Comparison of ENCODE assay signal across 8 cellular contexts in the genomic region with DNA sequence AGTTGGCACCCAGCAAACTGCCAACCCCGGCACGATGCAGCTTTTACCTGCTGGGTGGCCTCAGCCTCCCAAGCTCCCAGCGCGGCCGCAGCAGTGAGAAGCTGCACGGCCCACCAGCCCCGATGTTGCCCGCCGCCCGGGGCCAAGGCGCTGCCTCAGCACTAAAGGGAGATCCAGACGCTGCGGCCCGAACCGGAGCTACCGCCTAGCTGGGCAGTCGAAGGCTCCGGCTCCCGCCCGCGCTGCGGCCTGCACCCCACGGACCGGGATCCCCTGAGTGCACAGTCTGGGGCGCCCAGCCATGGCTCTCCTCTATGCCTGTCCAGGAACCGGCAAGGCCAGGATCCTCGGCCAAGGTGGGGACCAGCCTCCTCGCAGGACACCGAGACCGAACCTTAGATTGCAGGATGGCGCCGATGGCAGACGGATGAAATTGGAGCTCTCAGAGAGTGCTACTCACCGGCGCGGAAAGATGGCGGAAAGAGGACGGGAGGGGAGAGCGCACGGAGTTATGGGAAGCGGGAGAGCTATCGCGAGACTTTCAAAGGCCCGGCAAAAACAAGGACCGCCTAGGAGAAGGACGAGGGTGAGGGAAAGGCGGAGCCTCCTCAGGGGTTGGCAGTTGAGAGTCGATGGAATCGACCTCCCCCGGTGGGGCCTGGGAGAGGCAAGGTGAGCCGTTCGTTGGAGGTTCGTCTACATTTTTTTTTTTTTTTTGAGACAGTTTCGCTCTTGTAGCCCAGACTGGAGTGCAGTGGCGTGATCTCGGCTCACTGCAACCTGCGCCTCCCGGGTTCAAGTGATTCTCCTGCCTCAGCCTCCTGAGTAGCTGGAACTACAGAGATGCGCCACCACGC. TPM values are rescaled to one million over a fixed set of nuclear protein-coding genes. Genes with fewer than 3 reads are reported as not detected.
A peak's percentile ranks its signal among the peaks of the same experiment; 100 is the strongest.
DNase-seq lines count a peak whose midpoint lies in the region; ATAC-seq and TF ChIP-seq lines count a peak whose summit lies in the region.

Gene RPS15A (minus strand): TSS at position 485 of the 857 bp plus-strand sequence. CDS start 1,221 bp downstream, outside the sequence.

- no peak for TF ChIP-seq CTCF in VCaP (conservative IDR thresholded peaks at IDR 0.05)
- TF ChIP-seq CTCF in breast epithelium (IDR thresholded peaks at IDR 0.05) = peak in 1 of 3 donors; percentile 10

- peak; percentile 57 for TF ChIP-seq POLR2A in breast epithelium (IDR thresholded peaks at IDR 0.05)

- H2AFZ ChIP-seq in ACC112 (ENCODE audit: low read length, unreplicated experiment) = peak within 1 kb of the TSS; percentile 53

- peak within 1 kb of the TSS; percentile 89 for H3K4me3 ChIP-seq in ACC112 (ENCODE audit: low read depth, low read length)
- H3K4me3 ChIP-seq in breast epithelium = peak within 1 kb of the TSS; percentile 79 to 98 (median 97)
- peak within 1 kb of the TSS; percentile 88 for H3K4me3 ChIP-seq in iPS-18c (ENCODE audit: insufficient read depth, low read depth, low read length)
- peak within 1 kb of the TSS; percentile 74 to 94 (median 87) for H3K4me3 ChIP-seq in skin epidermis

- H3K4me1 ChIP-seq in ACC112 (ENCODE audit: control insufficient read depth, insufficient read depth, low read length, unreplicated experiment) (peaks cover 38% of the 10 kb centered on the region), breast epithelium (peaks cover 8 to 17% of the 10 kb centered on the region in 2 donors)

- peaks cover 59% of the 10 kb centered on the region for H3K36me3 ChIP-seq in ACC112 (ENCODE audit: insufficient read depth, low read length)
- H3K36me3 ChIP-seq in breast epithelium = peaks cover 3% of the 10 kb centered on the region

- intact Hi-C loops in breast epithelium (cut with DNase I; ENCODE audit: low total_unique reads) = no loop called here

- H3K27me3 ChIP-seq in ACC112 (ENCODE audit: insufficient read depth, low read length) (no peaks in the 10 kb centered on the region), breast epithelium (no peaks in the 10 kb centered on the region)

- peak within 1 kb of the TSS; percentile 67 for H3K27ac ChIP-seq in ACC112 (ENCODE audit: low read depth, low read length)
- H3K27ac ChIP-seq in VCaP = peak within 1 kb of the TSS; percentile 81
- peak within 1 kb of the TSS; percentile 81 to 92 for H3K27ac ChIP-seq in breast epithelium
- peak within 1 kb of the TSS; percentile 73 to 93 (median 87) for H3K27ac ChIP-seq in skin epidermis

- DNase-seq in NCI-H2196 treated with DMSO at 0.1 percent for 48 hours (lab: John Stamatoyannopoulos, UW; ENCODE audit: unreplicated experiment) = peak; percentile 94
- DNase-seq in breast epithelium (ENCODE audit: low spot score in 2 of 2) = peak; percentile 92 to 95

- H3K9me3 ChIP-seq in breast epithelium (no peaks in the 10 kb centered on the region), iPS-18c (ENCODE audit: control insufficient read depth, insufficient read depth, low read length) (peaks cover 2% of the 10 kb centered on the region)

- ATAC-seq in GM18870 (IDR thresholded peaks at IDR 0.05; ENCODE audit: unreplicated experiment) = peak; percentile 77
- peak; percentile 81 for ATAC-seq in HG03135 (IDR thresholded peaks at IDR 0.05; ENCODE audit: unreplicated experiment)

- H3K79me2 ChIP-seq in ACC112 (ENCODE audit: control insufficient read depth, insufficient read depth, low read length, unreplicated experiment) = peaks cover 53% of the 10 kb centered on the region

RNA-seq across cellular contexts. Expression of gene RPS15A, which starts in this region (rescaled TPM):
- 1,000 to 10,000 TPM; 2,031 to 3,077 (median 2,955) TPM for total RNA-seq in breast epithelium

Comparison
In these comparisons a context has a peak if more than half of its experiments do, and no peak if none do; other contexts are left out.
1. Peak in every context shown above with its lines: DNase-seq, ATAC-seq, H3K4me3 ChIP-seq and H3K27ac ChIP-seq.